Comparison of ENCODE assay signal across 1 cellular context in genomic region chr22:45964372-45964771, GRCh38.
TF ChIP-seq lines count a peak whose summit lies in the region.

No MANE protein-coding gene starts in this region.

TF ChIP-seq in IMR-90, 13 proteins besides CTCF, POLR2A, EP300 and RAD21 (continued from another document):
- TF ChIP-seq USF2 (IDR thresholded peaks at IDR 0.05; ENCODE audit: low read depth, low read length) (no peak), BHLHE40 (IDR thresholded peaks at IDR 0.05; ENCODE audit: low read depth, low read length) (no peak)
